ENCODE assay signal across 13 cellular contexts in the genomic region with DNA sequence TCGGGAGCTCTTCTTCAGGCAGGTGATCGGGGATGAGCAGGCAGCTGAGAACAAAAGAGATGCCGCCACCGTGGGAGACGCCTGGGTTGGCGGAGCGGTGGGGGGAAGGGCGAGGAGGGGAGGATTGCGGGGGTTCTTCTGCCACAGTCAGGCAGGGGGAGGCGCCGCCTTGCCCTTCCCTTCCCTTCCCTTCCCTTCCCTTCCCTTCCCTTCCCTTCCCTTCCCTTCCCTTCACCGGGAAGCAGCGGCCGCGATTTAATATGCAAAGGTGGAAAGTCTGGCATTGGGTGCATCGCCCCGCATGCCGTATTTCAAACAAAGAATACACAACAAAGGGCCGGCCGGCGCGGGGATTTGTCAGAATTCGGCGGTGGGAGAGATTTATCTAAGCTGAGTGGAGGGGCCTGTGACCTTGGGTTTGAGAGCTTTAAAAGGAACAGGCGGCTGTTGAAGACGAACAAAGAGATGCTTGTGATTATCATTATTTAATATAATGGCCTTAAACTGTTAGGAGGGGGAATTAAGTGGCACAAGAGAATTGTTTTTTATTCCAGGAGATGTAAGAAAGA.
DNase-seq lines count a peak whose midpoint lies in the region; ATAC-seq and TF ChIP-seq lines count a peak whose summit lies in the region.
"Had no signal": no experiment of that assay in that cellular context is flagged by ENCODE, and none has a peak within 500 bp of the region (broad histone marks: within the 10 kb centered on the region; RNA-seq: fewer than 3 reads in every experiment).

No MANE protein-coding gene starts in this region.

- H3K27me3 Mint-ChIP-seq in T-helper 17 cell, result peaks cover 16% of the 10 kb centered on the region

- in situ Hi-C loops in mammary epithelial cell (cut with MboI; ENCODE audit: low sequenced_read_pairs in 2 of 2), result no loop called here
- in situ Hi-C loops in gastrocnemius medialis (cut with MboI; ENCODE audit: low sequenced_read_pairs in 4 of 4), result no loop called here

- H3K27me3 ChIP-seq in breast epithelium (peaks cover 0 to 20% of the 10 kb centered on the region in 2 donors), mammary epithelial cell (ENCODE audit: insufficient read depth, low read length) (peaks cover 33% of the 10 kb centered on the region), gastrocnemius medialis (peaks cover 3 to 8% (median 6%) of the 10 kb centered on the region in 3 donors)
- H3K27me3 ChIP-seq: vagina had no signal

- CTCF ChIA-PET in mammary epithelial cell (lab: Charles Lee; ENCODE audit: low non-redundant PET), result no interaction called here

- ATAC-seq in T-helper 17 cell (no peak), gastrocnemius medialis (no peak), GM18498 (IDR thresholded peaks at IDR 0.05; ENCODE audit: unreplicated experiment) (no peak)

- peak overlapping the region; percentile 60 for H3K4me3 Mint-ChIP-seq in T-helper 17 cell
- H3K4me3 Mint-ChIP-seq: T-helper 2 cell treated with Interferon-gamma antibody and Interleukin-4, amounts not matched to agents 5 μg/mL and 100 μg/mL, for 36 hours had no signal

- H4K20me1 ChIP-seq in mammary epithelial cell (ENCODE audit: insufficient read depth, low read length), result no peaks in the 10 kb centered on the region

- no peaks in the 10 kb centered on the region for H3K4me1 ChIP-seq in breast epithelium
- peaks cover 7% of the 10 kb centered on the region for H3K4me1 ChIP-seq in mammary epithelial cell (ENCODE audit: insufficient read depth, low read length)
- H3K4me1 ChIP-seq in gastrocnemius medialis, result no peaks in the 10 kb centered on the region

- H3K9me3 ChIP-seq in breast epithelium (no peaks in the 10 kb centered on the region), mammary epithelial cell (replicated peaks; ENCODE audit: insufficient read depth, low read length) (no peaks in the 10 kb centered on the region), T-helper 17 cell (ENCODE audit: control insufficient read depth, low read length, poor library complexity, severe bottlenecking) (no peaks in the 10 kb centered on the region), iPS-18c (ENCODE audit: control insufficient read depth, insufficient read depth, low read length) (no peaks in the 10 kb centered on the region), gastrocnemius medialis (no peaks in the 10 kb centered on the region)

- H2AFZ ChIP-seq in mammary epithelial cell (ENCODE audit: low read depth, low read length), result no peak overlapping the region

- H3K79me2 ChIP-seq in mammary epithelial cell (ENCODE audit: insufficient read depth, low read length), result no peaks in the 10 kb centered on the region

- intact Hi-C loops in breast epithelium (cut with DNase I; ENCODE audit: low total_unique reads) (no loop called here), mammary epithelial cell (cut with micrococcal nuclease) (no loop called here), gastrocnemius medialis (cut with DNase I; ENCODE audit: low total_unique reads) (no loop called here)

- H3K4me3 ChIP-seq in breast epithelium (peak overlapping the region in 2 of 3 donors; percentile 21 to 35), mammary epithelial cell (replicated peaks in 1 of 3; ENCODE audit: insufficient read depth in 1 of 3, low read depth in 2 of 3, low read length in 3 of 3) (no peak overlapping the region), iPS-18c (ENCODE audit: insufficient read depth, low read depth, low read length) (peak overlapping the region; percentile 44), gastrocnemius medialis (no peak overlapping the region)
- H3K4me3 ChIP-seq: spleen, vagina had no signal

- peak overlapping the region; percentile 34 for H3K27ac Mint-ChIP-seq in T-helper 17 cell
- H3K27ac Mint-ChIP-seq: T-helper 2 cell treated with Interferon-gamma antibody and Interleukin-4, amounts not matched to agents 5 μg/mL and 100 μg/mL, for 36 hours had no signal

- 8% methylated on average over 8 of the region's 26 CpGs for WGBS in mammary epithelial cell (ENCODE audit: low coverage, missing lambda C conversion rate)

- DNase-seq in breast epithelium (ENCODE audit: low spot score in 2 of 2), result no peak
- no peak for DNase-seq in mammary epithelial cell
- no peak for DNase-seq in T-helper 17 cell
- DNase-seq in ureter (ENCODE audit: low spot score), result peak; percentile 41
- DNase-seq in NCI-H1694 (lab: John Stamatoyannopoulos, UW), result no peak
- DNase-seq in gastrocnemius medialis, result no peak
- DNase-seq: AML-193, NCI-H1092, spleen had no signal

- TF ChIP-seq CTCF in breast epithelium (IDR thresholded peaks at IDR 0.05), result no peak
- TF ChIP-seq CTCF in mammary epithelial cell (conservative IDR thresholded peaks at IDR 0.05 in 1 of 2, IDR thresholded peaks at IDR 0.05 in 1 of 2; ENCODE audit: extremely low read depth in 1 of 2, insufficient read depth in 1 of 2, low read depth in 1 of 2, low read length in 2 of 2), result no peak
- TF ChIP-seq CTCF in gastrocnemius medialis (IDR thresholded peaks at IDR 0.05 in 4 of 5, conservative IDR thresholded peaks at IDR 0.05 in 1 of 5), result no peak

- no peak overlapping the region for H3K9ac ChIP-seq in mammary epithelial cell (ENCODE audit: insufficient read depth, low read length)

- TF ChIP-seq POLR2A in breast epithelium (IDR thresholded peaks at IDR 0.05) (no peak), gastrocnemius medialis (IDR thresholded peaks at IDR 0.05) (no peak)

- dilution Hi-C loops in mammary epithelial cell (cut with HindIII; ENCODE audit: low sequenced_read_pairs), result no loop called here

- H3K27ac ChIP-seq in breast epithelium (no peak overlapping the region), mammary epithelial cell (ENCODE audit: insufficient read depth, low read depth, low read length) (no peak overlapping the region), gastrocnemius medialis (no peak overlapping the region)
- H3K27ac ChIP-seq: spleen, vagina had no signal

- no TSS peak for BruUV-seq in mammary epithelial cell (replicated peaks; lab: Mats Ljungman, UMichigan)

- peaks cover 45% of the 10 kb centered on the region for H3K4me1 Mint-ChIP-seq in T-helper 17 cell

- H3K4me2 ChIP-seq in mammary epithelial cell (ENCODE audit: insufficient read depth, low read depth, low read length), result no peak overlapping the region

- H3K36me3 ChIP-seq in breast epithelium (no peaks in the 10 kb centered on the region), mammary epithelial cell (ENCODE audit: insufficient read depth, low read length) (no peaks in the 10 kb centered on the region), gastrocnemius medialis (no peaks in the 10 kb centered on the region)
- H3K36me3 ChIP-seq: spleen, vagina had no signal

- H3K36me3 Mint-ChIP-seq in T-helper 17 cell (ENCODE audit: low read depth), result no peaks in the 10 kb centered on the region

Comparison
In these comparisons a context has a peak if more than half of its experiments do, and no peak if none do; other contexts are left out.
1. H3K4me3 ChIP-seq: peak in breast epithelium (2 of 3) and iPS-18c (single experiment); none in mammary epithelial cell (0 of 3) and gastrocnemius medialis (0 of 4).